In genomic region chr15:100596792-100597191, GRCh38 we compare ENCODE assay signal across 8 cellular contexts. TPM values are rescaled to one million over a fixed set of nuclear protein-coding genes. Genes with fewer than 3 reads are reported as not detected.
DNase-seq lines count a peak whose midpoint lies in the region; ATAC-seq and TF ChIP-seq lines count a peak whose summit lies in the region.

No MANE protein-coding gene starts in this region.

- peaks cover under 1% of the 10 kb centered on the region for H3K9me3 Mint-ChIP-seq in activated naive CD8-positive, alpha-beta T cell treated with anti-CD3 and anti-CD28 coated beads for 36 hours

- no peak overlapping the region for H3K27ac Mint-ChIP-seq in activated naive CD8-positive, alpha-beta T cell treated with anti-CD3 and anti-CD28 coated beads for 36 hours

- DNase-seq in GM12865 (ENCODE audit: low read depth), result peak; percentile 91
- DNase-seq in SW480 (ENCODE audit: low spot score), result peak; percentile 60
- peak; percentile 92 for DNase-seq in activated naive CD8-positive, alpha-beta T cell treated with anti-CD3 and anti-CD28 coated beads for 36 hours
- peak; percentile 91 to 92 for DNase-seq in stimulated activated CD4-positive, alpha-beta T cell treated with anti-CD3 and anti-CD28 coated beads, Interleukin-15, amount 100 ng/mL, for 48 hours (ENCODE audit: low read depth in 2 of 2)
- no peak for DNase-seq in NCI-H1930 (lab: John Stamatoyannopoulos, UW)
- DNase-seq in NCI-H524 (lab: John Stamatoyannopoulos, UW), result no peak
- no peak for DNase-seq in hippocampal formation (lab: John Stamatoyannopoulos, UW)

- no peak for TF ChIP-seq CTCF in GM12865 (IDR thresholded peaks at IDR 0.05; ENCODE audit: insufficient read depth, low read depth, low read length, missing control alignments)

- H3K4me1 Mint-ChIP-seq in activated naive CD8-positive, alpha-beta T cell treated with anti-CD3 and anti-CD28 coated beads for 36 hours, result peaks cover 67% of the 10 kb centered on the region

- peak overlapping the region; percentile 75 for H3K4me3 Mint-ChIP-seq in activated naive CD8-positive, alpha-beta T cell treated with anti-CD3 and anti-CD28 coated beads for 36 hours

- peak overlapping the region; percentile 42 for H3K4me3 ChIP-seq in GM12865 (ENCODE audit: low read depth, low read length)

- peak; percentile 77 for ATAC-seq in HG02623 (IDR thresholded peaks at IDR 0.05; ENCODE audit: unreplicated experiment)

- no peaks in the 10 kb centered on the region for H3K27me3 Mint-ChIP-seq in activated naive CD8-positive, alpha-beta T cell treated with anti-CD3 and anti-CD28 coated beads for 36 hours

- H3K36me3 Mint-ChIP-seq in activated naive CD8-positive, alpha-beta T cell treated with anti-CD3 and anti-CD28 coated beads for 36 hours, result peaks cover 46% of the 10 kb centered on the region

RNA-seq across cellular contexts. Expression of gene LINS1, which starts 5.2 kb away (rescaled TPM):
- 10 to 100 TPM; 27.0 to 27.6 TPM for total RNA-seq in activated naive CD8-positive, alpha-beta T cell treated with anti-CD3 and anti-CD28 coated beads for 36 hours

RNA-seq across cellular contexts. Expression of gene ASB7, which starts 5.6 kb away (rescaled TPM):
- total RNA-seq in activated naive CD8-positive, alpha-beta T cell treated with anti-CD3 and anti-CD28 coated beads for 36 hours, result 10 to 100 TPM; 18.5 to 19.2 TPM

Comparison
In these comparisons a context has a peak if more than half of its experiments do, and no peak if none do; other contexts are left out.
1. DNase-seq: peak in GM12865 (single experiment), SW480 (single experiment), activated naive CD8-positive, alpha-beta T cell treated with anti-CD3 and anti-CD28 coated beads for 36 hours (single experiment) and stimulated activated CD4-positive, alpha-beta T cell treated with anti-CD3 and anti-CD28 coated beads, Interleukin-15, amount 100 ng/mL, for 48 hours (2 of 2); none in NCI-H1930 (0 of 2), NCI-H524 (0 of 2) and hippocampal formation (0 of 2).